11 cellular contexts compared by ENCODE assay signal in the genomic region with DNA sequence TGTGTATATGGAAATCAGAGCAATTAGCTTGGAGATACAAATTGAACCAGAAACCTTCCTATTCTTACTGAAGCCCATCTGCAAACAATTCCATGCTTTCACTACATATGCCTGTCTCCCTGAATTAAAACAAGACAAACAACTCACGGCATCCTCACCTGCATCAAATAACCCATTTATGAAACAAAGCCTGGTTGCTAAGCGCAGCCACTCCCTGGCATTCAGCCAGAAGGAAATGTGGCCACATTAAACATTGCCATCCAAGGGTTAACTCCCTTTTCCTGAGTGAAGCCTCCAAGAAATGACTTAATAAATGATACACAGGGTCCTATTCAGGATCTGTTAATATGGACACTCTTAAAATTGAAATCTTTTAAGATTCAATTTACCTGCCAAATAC. TPM values are rescaled to one million over a fixed set of nuclear protein-coding genes. Genes with fewer than 3 reads are reported as not detected.
A peak's percentile ranks its signal among the peaks of the same experiment; 100 is the strongest.
DNase-seq lines count a peak whose midpoint lies in the region; ATAC-seq and TF ChIP-seq lines count a peak whose summit lies in the region.
"Had no signal": no experiment of that assay in that cellular context is flagged by ENCODE, and none has a peak within 500 bp of the region (broad histone marks: within the 10 kb centered on the region; RNA-seq: fewer than 3 reads in every experiment).

No MANE protein-coding gene starts in this region.

- no peaks in the 10 kb centered on the region for H3K9me3 Mint-ChIP-seq in GM23338

- peaks cover 98% of the 10 kb centered on the region for H3K79me2 ChIP-seq in GM23338 (replicated peaks; ENCODE audit: insufficient read depth)

- TF ChIP-seq CTCF in GM23338 (conservative IDR thresholded peaks at IDR 0.05; ENCODE audit: low read depth in 2 of 2) (no peak), body of pancreas (IDR thresholded peaks at IDR 0.05) (no peak), mucosa of descending colon (IDR thresholded peaks at IDR 0.05) (no peak), GM10248 (IDR thresholded peaks at IDR 0.05; ENCODE audit: control extremely low read depth, extremely low read depth, low read depth, missing control alignments) (no peak)

- H3K27ac ChIP-seq in GM23338 (ENCODE audit: low read depth) (peak overlapping the region; percentile 77), body of pancreas (peak overlapping the region; percentile 27 to 73 (median 55))
- H3K27ac ChIP-seq: lower lobe of right lung had no signal

- peaks cover 2% of the 10 kb centered on the region for H3K27me3 Mint-ChIP-seq in GM23338 (ENCODE audit: insufficient read depth, low read depth, poor library complexity)

- H3K27me3 ChIP-seq in GM23338 (ENCODE audit: insufficient read depth) (no peaks in the 10 kb centered on the region), body of pancreas (no peaks in the 10 kb centered on the region)

- no peaks in the 10 kb centered on the region for H3K9me2 ChIP-seq in GM23338 (ENCODE audit: insufficient read depth)

- H3K4me3 ChIP-seq in GM23338 (no peak overlapping the region), body of pancreas (no peak overlapping the region), mucosa of descending colon (no peak overlapping the region)
- H3K4me3 ChIP-seq: coronary artery, lower lobe of right lung had no signal

- intact Hi-C loops in body of pancreas (cut with DNase I): no loop called here
- intact Hi-C loops in mucosa of descending colon (cut with DNase I, micrococcal nuclease): no loop called here

- no peaks in the 10 kb centered on the region for H3F3A ChIP-seq in GM23338 (replicated peaks; ENCODE audit: low read depth)

- H3K4me1 Mint-ChIP-seq in GM23338: peaks cover 81% of the 10 kb centered on the region

- peaks cover 18% of the 10 kb centered on the region for H4K20me1 ChIP-seq in GM23338 (replicated peaks; ENCODE audit: insufficient read depth)

- 50 to 51% methylated on average over 2 of the region's 2 CpGs for WGBS in body of pancreas, 2 donors

- H3K9me3 ChIP-seq in body of pancreas (no peaks in the 10 kb centered on the region), mucosa of descending colon (no peaks in the 10 kb centered on the region)
- H3K9me3 ChIP-seq: lower lobe of right lung had no signal

- H2AFZ ChIP-seq in GM23338: no peak overlapping the region

- 0 out of 2 replicates have a peak overlapping the region, but pooled peaks have one; percentile 45 for H3K4me2 ChIP-seq in GM23338

- H3K36me3 ChIP-seq in GM23338 (ENCODE audit: insufficient read depth): no peaks in the 10 kb centered on the region
- H3K36me3 ChIP-seq in body of pancreas (replicated peaks in 1 of 2; ENCODE audit: insufficient read depth in 1 of 2, low read depth in 2 of 2): no peaks in the 10 kb centered on the region
- H3K36me3 ChIP-seq in mucosa of descending colon (ENCODE audit: low read depth): no peaks in the 10 kb centered on the region

- ATAC-seq in GM23338: no peak
- ATAC-seq in body of pancreas: no peak
- peak; percentile 48 for ATAC-seq in mucosa of descending colon
- no peak for ATAC-seq in GM18498 (IDR thresholded peaks at IDR 0.05; ENCODE audit: unreplicated experiment)
- no peak for ATAC-seq in GM21737 (IDR thresholded peaks at IDR 0.05; ENCODE audit: unreplicated experiment)
- no peak for ATAC-seq in GM18505 (IDR thresholded peaks at IDR 0.05; ENCODE audit: unreplicated experiment)
- ATAC-seq: lower lobe of right lung had no signal

- H3K4me1 ChIP-seq in GM23338 (ENCODE audit: insufficient read depth): peaks cover 84% of the 10 kb centered on the region
- peaks cover 49% of the 10 kb centered on the region for H3K4me1 ChIP-seq in body of pancreas
- peaks cover 3% of the 10 kb centered on the region for H3K4me1 ChIP-seq in mucosa of descending colon (ENCODE audit: low read depth)

- DNase-seq in GM23338 (ENCODE audit: low spot score) (no peak), NCI-H2107 (lab: John Stamatoyannopoulos, UW) (peak; percentile 73), body of pancreas (peak; percentile 13 to 27 (median 25)), mucosa of descending colon (peak in 1 of 3 donors; percentile 25), GM10248 (ENCODE audit: extremely low spot score) (no peak)
- DNase-seq: DND-41, lower lobe of right lung had no signal

- CTCF ChIA-PET in GM10248 (lab: Yijun Ruan, JAX): no interaction called here

- POLR2A ChIA-PET in GM10248 (lab: Yijun Ruan, JAX): no interaction called here

- peak overlapping the region; percentile 32 for H3K27ac Mint-ChIP-seq in GM23338

- 0 out of 3 replicates have a peak overlapping the region, but pooled peaks have one; percentile 16 for H3K4me3 Mint-ChIP-seq in GM23338

- peaks cover 14% of the 10 kb centered on the region for H3K36me3 Mint-ChIP-seq in GM23338 (ENCODE audit: low read depth)

- no peak for TF ChIP-seq POLR2A in body of pancreas (IDR thresholded peaks at IDR 0.05)
- no peak for TF ChIP-seq POLR2A in GM18505 (IDR thresholded peaks at IDR 0.05; ENCODE audit: borderline replicate concordance, extremely low read depth, insufficient read depth, insufficient read length)

TF ChIP-seq in GM23338, 12 proteins besides CTCF, POLR2A, EP300 and RAD21 (continues in another document):
- TF ChIP-seq EZH2phosphoT487 (IDR thresholded peaks at IDR 0.05; ENCODE audit: unreplicated experiment) (no peak), CREB1 (CRISPR knock-in tag; IDR thresholded peaks at IDR 0.05; ENCODE audit: low read depth) (no peak), ETS1 (IDR thresholded peaks at IDR 0.05) (no peak), ZNF462 (CRISPR knock-in tag; IDR thresholded peaks at IDR 0.05) (no peak), POLR2AphosphoS5 (IDR thresholded peaks at IDR 0.05; ENCODE audit: low read depth) (no peak)

RNA-seq across cellular contexts. Expression of gene APP, which starts 55.2 kb away (rescaled TPM):
- total RNA-seq in GM23338 (2014; rRNA removed; shearing (Covaris generic)): 383 and 444 TPM in 2 replicates
- polyA plus RNA-seq in GM23338 (2016; fragmentation: Nextera tagmentation; extraction: Ambion mirVana): 59.8 and 69.4 TPM in 2 replicates
- 100 to 1,000 TPM; 256 to 423 TPM for total RNA-seq in body of pancreas
- total RNA-seq in mucosa of descending colon: 100 to 1,000 TPM; 573 to 666 (median 579) TPM

Comparison
In these comparisons a context has a peak if more than half of its experiments do, and no peak if none do; other contexts are left out.
1. DNase-seq: peak in NCI-H2107 (single experiment) and body of pancreas (4 of 4); none in GM23338 (single experiment) and GM10248 (single experiment).